ENCODE assay signal across 11 cellular contexts in the genomic region with DNA sequence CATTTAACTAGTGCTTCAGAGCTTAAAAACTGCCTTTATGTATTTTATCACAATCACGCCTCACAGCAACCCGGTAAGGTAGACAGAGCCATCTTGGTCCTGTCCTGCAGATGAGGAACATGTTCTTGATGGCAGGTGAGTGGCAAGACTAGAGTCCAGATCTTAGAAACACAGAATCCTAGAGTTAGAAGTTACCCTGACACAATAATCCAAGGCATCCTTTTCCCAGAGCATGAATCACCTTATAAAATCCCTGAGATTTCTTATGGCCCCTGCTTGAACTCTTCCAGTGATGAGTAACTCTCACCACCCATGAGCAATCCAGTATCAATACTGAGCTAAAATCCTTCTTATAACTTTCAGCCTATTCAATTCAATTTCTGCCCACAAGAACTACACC. TPM values are rescaled to one million over a fixed set of nuclear protein-coding genes. Genes with fewer than 3 reads are reported as not detected.
A peak's percentile ranks its signal among the peaks of the same experiment; 100 is the strongest.
DNase-seq lines count a peak whose midpoint lies in the region; ATAC-seq and TF ChIP-seq lines count a peak whose summit lies in the region.
"Had no signal": no experiment of that assay in that cellular context is flagged by ENCODE, and none has a peak within 500 bp of the region (broad histone marks: within the 10 kb centered on the region; RNA-seq: fewer than 3 reads in every experiment).

No MANE protein-coding gene starts in this region.

- peak overlapping the region; percentile 32 for H3K4me2 ChIP-seq in mammary epithelial cell (ENCODE audit: insufficient read depth, low read depth, low read length)

- H3K4me1 Mint-ChIP-seq in immature natural killer cell = peaks cover 3 to 6% of the 10 kb centered on the region in 2 donors

- dilution Hi-C loops in mammary epithelial cell (cut with HindIII; ENCODE audit: low sequenced_read_pairs) = no loop called here

- H3K27me3 ChIP-seq in mammary epithelial cell (ENCODE audit: insufficient read depth, low read length) = no peaks in the 10 kb centered on the region
- no peaks in the 10 kb centered on the region for H3K27me3 ChIP-seq in esophagus muscularis mucosa

- BruUV-seq in mammary epithelial cell (replicated peaks; lab: Mats Ljungman, UMichigan) = no TSS peak

- H3K79me2 ChIP-seq in mammary epithelial cell (ENCODE audit: insufficient read depth, low read length) = no peaks in the 10 kb centered on the region

- H3K27me3 Mint-ChIP-seq in immature natural killer cell (ENCODE audit: low read depth in 3 of 3) = no peaks in the 10 kb centered on the region

- intact Hi-C loops in mammary epithelial cell (cut with micrococcal nuclease) (no loop called here), esophagus muscularis mucosa (cut with DNase I) (no loop called here)

- H2AFZ ChIP-seq in mammary epithelial cell (ENCODE audit: low read depth, low read length) = no peak overlapping the region

- CTCF ChIA-PET in mammary epithelial cell (lab: Charles Lee; ENCODE audit: low non-redundant PET) = no interaction called here

- no peak overlapping the region for H3K4me3 Mint-ChIP-seq in immature natural killer cell

- no peaks in the 10 kb centered on the region for H3K9me3 Mint-ChIP-seq in immature natural killer cell

- in situ Hi-C loops in mammary epithelial cell (cut with MboI; ENCODE audit: low sequenced_read_pairs in 2 of 2) = no loop called here

- H3K27ac Mint-ChIP-seq in immature natural killer cell = no peak overlapping the region

- no peak for ATAC-seq in HG03460 (IDR thresholded peaks at IDR 0.05; ENCODE audit: unreplicated experiment)
- ATAC-seq in HG03378 (IDR thresholded peaks at IDR 0.05; ENCODE audit: unreplicated experiment) = no peak

- H3K4me3 ChIP-seq in AG09309 (ENCODE audit: control insufficient read depth, low read depth, low read length) (no peak overlapping the region), mammary epithelial cell (replicated peaks in 1 of 3; ENCODE audit: insufficient read depth in 1 of 3, low read depth in 2 of 3, low read length in 3 of 3) (no peak overlapping the region), esophagus muscularis mucosa (no peak overlapping the region)

- H3K27ac ChIP-seq in mammary epithelial cell (ENCODE audit: insufficient read depth, low read depth, low read length) = no peak overlapping the region
- no peak overlapping the region for H3K27ac ChIP-seq in esophagus muscularis mucosa (replicated peaks in 1 of 4)

- no peaks in the 10 kb centered on the region for H4K20me1 ChIP-seq in mammary epithelial cell (ENCODE audit: insufficient read depth, low read length)

- DNase-seq in AG09309 (ENCODE audit: low read depth) (peak; percentile 52), HS-27A (ENCODE audit: low read depth) (peak; percentile 49), mammary epithelial cell (peak; percentile 84), myocyte (ENCODE audit: low read depth) (peak; percentile 65), esophagus muscularis mucosa (ENCODE audit: extremely low spot score) (no peak), immature natural killer cell (no peak)
- DNase-seq: effector CD4-positive, alpha-beta T cell; H7; NCI-H1092 treated with DMSO at 0.1 percent for 48 hours had no signal

- no peak overlapping the region for H3K9ac ChIP-seq in mammary epithelial cell (ENCODE audit: insufficient read depth, low read length)

- no peaks in the 10 kb centered on the region for H3K9me3 ChIP-seq in mammary epithelial cell (replicated peaks; ENCODE audit: insufficient read depth, low read length)
- no peaks in the 10 kb centered on the region for H3K9me3 ChIP-seq in esophagus muscularis mucosa

- no peak for TF ChIP-seq EP300 in esophagus muscularis mucosa (IDR thresholded peaks at IDR 0.05)

- H3K36me3 ChIP-seq in mammary epithelial cell (ENCODE audit: insufficient read depth, low read length) (no peaks in the 10 kb centered on the region), esophagus muscularis mucosa (peaks cover 14 to 71% (median 57%) of the 10 kb centered on the region in 4 donors)

- peaks cover 25% of the 10 kb centered on the region for H3K4me1 ChIP-seq in mammary epithelial cell (ENCODE audit: insufficient read depth, low read length)
- H3K4me1 ChIP-seq in esophagus muscularis mucosa = peaks cover 22 to 46% (median 36%) of the 10 kb centered on the region in 4 donors

- 100% methylated on average over 2 of the region's 2 CpGs for WGBS in mammary epithelial cell (ENCODE audit: low coverage, missing lambda C conversion rate)
- WGBS in esophagus muscularis mucosa = 85% methylated on average over 2 of the region's 2 CpGs

- H3K36me3 Mint-ChIP-seq in immature natural killer cell = peaks cover 28 to 60% (median 43%) of the 10 kb centered on the region in 3 donors

- TF ChIP-seq POLR2A in esophagus muscularis mucosa (IDR thresholded peaks at IDR 0.05; ENCODE audit: low read depth) = no peak

- no peak for TF ChIP-seq CTCF in AG09309 (IDR thresholded peaks at IDR 0.05; ENCODE audit: control insufficient read depth, insufficient read depth, low read depth, low read length, missing control alignments)
- no peak for TF ChIP-seq CTCF in mammary epithelial cell (conservative IDR thresholded peaks at IDR 0.05 in 1 of 2, IDR thresholded peaks at IDR 0.05 in 1 of 2; ENCODE audit: extremely low read depth in 1 of 2, insufficient read depth in 1 of 2, low read depth in 1 of 2, low read length in 2 of 2)
- no peak for TF ChIP-seq CTCF in esophagus muscularis mucosa (IDR thresholded peaks at IDR 0.05)

RNA-seq across cellular contexts. Expression of gene POPDC2, which starts 16.9 kb away (rescaled TPM):
- total RNA-seq in mammary epithelial cell (1 to 10 TPM in 1 of 2 donors, under 1 TPM in 1; 0.31 to 1.0 TPM), myocyte (3.5 and 4.2 TPM in 2 replicates), esophagus muscularis mucosa (10 to 100 TPM; 67.9 to 92.6 (median 79.3) TPM)
- polyA plus RNA-seq in mammary epithelial cell (0.12 TPM), immature natural killer cell (1 to 10 TPM in 1 of 3 donors, under 1 TPM in 1, not detected in 1; 0.50 to 3.6 TPM)
- polyA minus RNA-seq in mammary epithelial cell = not detected
- 8.4 TPM for polyA plus RNA-seq in myocyte (2012)

RNA-seq across cellular contexts. Expression of gene COX17, which starts 33.7 kb away (rescaled TPM):
- 10 to 100 TPM; 11.3 to 41.1 TPM for total RNA-seq in mammary epithelial cell
- 39.9 TPM for polyA plus RNA-seq in mammary epithelial cell
- polyA minus RNA-seq in mammary epithelial cell = 3.2 TPM
- total RNA-seq in myocyte = 48.2 and 62.2 TPM in 2 replicates
- polyA plus RNA-seq in myocyte (2012) = 119 TPM
- total RNA-seq in esophagus muscularis mucosa = 10 to 100 TPM; 36.3 to 76.4 (median 61.6) TPM
- polyA plus RNA-seq in immature natural killer cell = 100 to 1,000 TPM in 2 of 3 donors, 10 to 100 TPM in 1; 65.5 to 112 (median 102) TPM

RNA-seq across cellular contexts. Expression of gene PLA1A, which starts 45.8 kb away (rescaled TPM):
- total RNA-seq in mammary epithelial cell = not detected
- not detected for polyA plus RNA-seq in mammary epithelial cell
- polyA minus RNA-seq in mammary epithelial cell = not detected
- total RNA-seq in myocyte = 2.8 and 6.7 TPM in 2 replicates
- 2.9 TPM for polyA plus RNA-seq in myocyte (2012)
- 1 to 10 TPM; 1.5 to 2.9 (median 2.0) TPM for total RNA-seq in esophagus muscularis mucosa
- polyA plus RNA-seq in immature natural killer cell = not detected
- total RNA-seq: H7 had no signal

RNA-seq across cellular contexts. Expression of gene CFAP91, which starts 59.3 kb away (rescaled TPM):
- total RNA-seq in mammary epithelial cell = under 1 TPM in 1 of 2 donors, not detected in 1; 0.17 TPM
- 0.07 TPM for polyA plus RNA-seq in mammary epithelial cell
- polyA minus RNA-seq in mammary epithelial cell = not detected
- total RNA-seq in myocyte = 0.45 and 0.78 TPM in 2 replicates
- polyA plus RNA-seq in myocyte (2012) = 0.45 TPM
- total RNA-seq in esophagus muscularis mucosa = 1 to 10 TPM; 1.5 to 6.5 (median 4.4) TPM
- polyA plus RNA-seq in immature natural killer cell = not detected

Comparison
In these comparisons a context has a peak if more than half of its experiments do, and no peak if none do; other contexts are left out.
1. DNase-seq: peak in AG09309 (single experiment), HS-27A (single experiment), mammary epithelial cell (single experiment) and myocyte (single experiment); none in esophagus muscularis mucosa (single experiment) and immature natural killer cell (0 of 3).
2. RNA of gene POPDC2, which starts 16.9 kb away (total RNA-seq): 67.9 to 92.6 TPM in esophagus muscularis mucosa; 3.5 to 4.2 TPM in myocyte and 0.31 to 1.0 TPM in mammary epithelial cell; every median in the first group is over 10 times any median in the second.